Comparison of ENCODE assay signal across 12 cellular contexts in genomic region chr9:91196103-91196761, GRCh38.
DNase-seq lines count a peak whose midpoint lies in the region; ATAC-seq and TF ChIP-seq lines count a peak whose summit lies in the region.
"Had no signal": no experiment of that assay in that cellular context is flagged by ENCODE, and none has a peak within 500 bp of the region (broad histone marks: within the 10 kb centered on the region; RNA-seq: fewer than 3 reads in every experiment).

No MANE protein-coding gene starts in this region.

- peaks cover 29% of the 10 kb centered on the region for H3K36me3 Mint-ChIP-seq in T-helper 2 cell treated with Interferon-gamma antibody and Interleukin-4, amounts not matched to agents 5 μg/mL and 100 μg/mL, for 36 hours (ENCODE audit: low read depth)
- H3K36me3 Mint-ChIP-seq in activated naive CD8-positive, alpha-beta T cell treated with anti-CD3 and anti-CD28 coated beads, Interleukin-2, amount 50 U/mL, for 24 hours (ENCODE audit: low read depth) = peaks cover 19% of the 10 kb centered on the region
- H3K36me3 Mint-ChIP-seq in stimulated activated naive B cell treated with anti-CD40 and anti-IgM and Interleukin-4, amounts not matched to agents 10 μg/mL and 1 μg/mL and 100 μg/mL, for 72 hours = peaks cover 15 to 32% of the 10 kb centered on the region in 2 donors

- ATAC-seq in activated naive CD8-positive, alpha-beta T cell treated with anti-CD3 and anti-CD28 coated beads, Interleukin-2, amount 50 U/mL, for 24 hours = no peak
- ATAC-seq in stimulated activated naive B cell treated with anti-CD40 and anti-IgM and Interleukin-4, amounts not matched to agents 10 μg/mL and 1 μg/mL and 100 μg/mL, for 72 hours (replicated peaks) = no peak
- ATAC-seq in HG03139 (IDR thresholded peaks at IDR 0.05; ENCODE audit: unreplicated experiment) = no peak

- no peaks in the 10 kb centered on the region for H3K9me3 ChIP-seq in liver (ENCODE audit: control insufficient read depth in 4 of 4, low read length in 3 of 4)

- H3K4me3 Mint-ChIP-seq in T-helper 2 cell treated with Interferon-gamma antibody and Interleukin-4, amounts not matched to agents 5 μg/mL and 100 μg/mL, for 36 hours = no peak overlapping the region
- H3K4me3 Mint-ChIP-seq in activated naive CD8-positive, alpha-beta T cell treated with anti-CD3 and anti-CD28 coated beads, Interleukin-2, amount 50 U/mL, for 24 hours = no peak overlapping the region
- no peak overlapping the region for H3K4me3 Mint-ChIP-seq in stimulated activated naive B cell treated with anti-CD40 and anti-IgM and Interleukin-4, amounts not matched to agents 10 μg/mL and 1 μg/mL and 100 μg/mL, for 72 hours
- H3K4me3 Mint-ChIP-seq: memory B cell had no signal

- H3K27me3 Mint-ChIP-seq in T-helper 2 cell treated with Interferon-gamma antibody and Interleukin-4, amounts not matched to agents 5 μg/mL and 100 μg/mL, for 36 hours (ENCODE audit: low read depth) = no peaks in the 10 kb centered on the region
- peaks cover 5% of the 10 kb centered on the region for H3K27me3 Mint-ChIP-seq in activated naive CD8-positive, alpha-beta T cell treated with anti-CD3 and anti-CD28 coated beads, Interleukin-2, amount 50 U/mL, for 24 hours
- no peaks in the 10 kb centered on the region for H3K27me3 Mint-ChIP-seq in stimulated activated naive B cell treated with anti-CD40 and anti-IgM and Interleukin-4, amounts not matched to agents 10 μg/mL and 1 μg/mL and 100 μg/mL, for 72 hours
- H3K27me3 Mint-ChIP-seq: memory B cell had no signal

- H3K4me1 Mint-ChIP-seq in T-helper 2 cell treated with Interferon-gamma antibody and Interleukin-4, amounts not matched to agents 5 μg/mL and 100 μg/mL, for 36 hours (ENCODE audit: low read depth) = peaks cover 78% of the 10 kb centered on the region
- peaks cover 94% of the 10 kb centered on the region for H3K4me1 Mint-ChIP-seq in activated naive CD8-positive, alpha-beta T cell treated with anti-CD3 and anti-CD28 coated beads, Interleukin-2, amount 50 U/mL, for 24 hours
- peaks cover 54 to 94% of the 10 kb centered on the region in 2 donors for H3K4me1 Mint-ChIP-seq in stimulated activated naive B cell treated with anti-CD40 and anti-IgM and Interleukin-4, amounts not matched to agents 10 μg/mL and 1 μg/mL and 100 μg/mL, for 72 hours

- TF ChIP-seq CTCF in liver (IDR thresholded peaks at IDR 0.05; ENCODE audit: low read depth, low read length, missing input control) = no peak

- H3K4me3 ChIP-seq in liver (ENCODE audit: low read depth in 1 of 3, low read length in 3 of 3) = no peak overlapping the region
- H3K4me3 ChIP-seq: dorsolateral prefrontal cortex had no signal

- H3K36me3 ChIP-seq in liver (ENCODE audit: control insufficient read depth in 4 of 4, insufficient read depth in 3 of 4, low read depth in 1 of 4, low read length in 3 of 4) = no peaks in the 10 kb centered on the region

- H3K9me3 Mint-ChIP-seq in T-helper 2 cell treated with Interferon-gamma antibody and Interleukin-4, amounts not matched to agents 5 μg/mL and 100 μg/mL, for 36 hours = peaks cover 21% of the 10 kb centered on the region
- H3K9me3 Mint-ChIP-seq in activated naive CD8-positive, alpha-beta T cell treated with anti-CD3 and anti-CD28 coated beads, Interleukin-2, amount 50 U/mL, for 24 hours = peaks cover 22% of the 10 kb centered on the region
- H3K9me3 Mint-ChIP-seq in stimulated activated naive B cell treated with anti-CD40 and anti-IgM and Interleukin-4, amounts not matched to agents 10 μg/mL and 1 μg/mL and 100 μg/mL, for 72 hours = peaks cover 0 to 11% of the 10 kb centered on the region in 2 donors
- H3K9me3 Mint-ChIP-seq: memory B cell had no signal

- H3K27ac Mint-ChIP-seq in T-helper 2 cell treated with Interferon-gamma antibody and Interleukin-4, amounts not matched to agents 5 μg/mL and 100 μg/mL, for 36 hours = peak overlapping the region; percentile 31
- H3K27ac Mint-ChIP-seq in activated naive CD8-positive, alpha-beta T cell treated with anti-CD3 and anti-CD28 coated beads, Interleukin-2, amount 50 U/mL, for 24 hours = peak overlapping the region; percentile 95
- peak overlapping the region; percentile 88 for H3K27ac Mint-ChIP-seq in stimulated activated naive B cell treated with anti-CD40 and anti-IgM and Interleukin-4, amounts not matched to agents 10 μg/mL and 1 μg/mL and 100 μg/mL, for 72 hours
- H3K27ac Mint-ChIP-seq: memory B cell had no signal

- H3K9ac ChIP-seq in liver (ENCODE audit: low read depth in 1 of 2, low read length in 2 of 2) = peak overlapping the region in 1 of 2 donors; percentile 8

- DNase-seq in T-helper 2 cell treated with Interferon-gamma antibody and Interleukin-4, amounts not matched to agents 5 μg/mL and 100 μg/mL, for 36 hours (ENCODE audit: low spot score) = no peak
- DNase-seq in T-helper 2 cell (no peak), amniotic stem cell (lab: John Stamatoyannopoulos, UW) (no peak), anterior cingulate cortex (lab: John Stamatoyannopoulos, UW) (no peak)
- DNase-seq in activated naive CD8-positive, alpha-beta T cell treated with anti-CD3 and anti-CD28 coated beads, Interleukin-2, amount 50 U/mL, for 24 hours = no peak
- DNase-seq in stimulated activated naive B cell treated with anti-CD40 and anti-IgM and Interleukin-4, amounts not matched to agents 10 μg/mL and 1 μg/mL and 100 μg/mL, for 72 hours = no peak
- DNase-seq: 8988T; activated naive CD4-positive, alpha-beta T cell treated with anti-CD3 and anti-CD28 coated beads, Interleukin-2, amount 50 U/mL, for 16 hours; dorsolateral prefrontal cortex had no signal

- peak overlapping the region; percentile 98 to 99 for H3K27ac ChIP-seq in liver (ENCODE audit: low read depth in 1 of 2, low read length in 2 of 2)

- peaks cover 10 to 46% (median 18%) of the 10 kb centered on the region in 4 donors for H3K4me1 ChIP-seq in liver (ENCODE audit: control insufficient read depth in 4 of 4, insufficient read depth in 4 of 4, low read length in 3 of 4)

- WGBS in liver = 73% methylated on average over 7 of the region's 7 CpGs

- no peak for TF ChIP-seq RAD21 in liver (IDR thresholded peaks at IDR 0.05)

- no peaks in the 10 kb centered on the region for H3K27me3 ChIP-seq in liver (ENCODE audit: control insufficient read depth in 4 of 4, insufficient read depth in 4 of 4, low read length in 3 of 4)
- H3K27me3 ChIP-seq: dorsolateral prefrontal cortex had no signal

TF ChIP-seq in liver, 16 proteins besides CTCF, POLR2A, EP300 and RAD21:
- TF ChIP-seq FOXA2 (IDR thresholded peaks at IDR 0.05) (no peak), ATF3 (IDR thresholded peaks at IDR 0.05) (no peak), MAX (IDR thresholded peaks at IDR 0.05) (no peak), YY1 (IDR thresholded peaks at IDR 0.05) (no peak), RXRA (IDR thresholded peaks at IDR 0.05) (peak in 1 of 2 donors; percentile 2), FOXA1 (IDR thresholded peaks at IDR 0.05) (no peak)

Comparison
In these comparisons a context has a peak if more than half of its experiments do, and no peak if none do; other contexts are left out.
1. H3K27ac Mint-ChIP-seq: peak in every context shown above with its lines; median percentile 95 in activated naive CD8-positive, alpha-beta T cell treated with anti-CD3 and anti-CD28 coated beads, Interleukin-2, amount 50 U/mL, for 24 hours; 88 in stimulated activated naive B cell treated with anti-CD40 and anti-IgM and Interleukin-4, amounts not matched to agents 10 μg/mL and 1 μg/mL and 100 μg/mL, for 72 hours; 31 in T-helper 2 cell treated with Interferon-gamma antibody and Interleukin-4, amounts not matched to agents 5 μg/mL and 100 μg/mL, for 36 hours.